Comparison of ENCODE assay signal across 9 cellular contexts in genomic region chr3:181292984-181293383, GRCh38.
DNase-seq lines count a peak whose midpoint lies in the region; ATAC-seq, FAIRE-seq and TF ChIP-seq lines count a peak whose summit lies in the region.
"Had no signal": no experiment of that assay in that cellular context is flagged by ENCODE, and none has a peak within 500 bp of the region (broad histone marks: within the 10 kb centered on the region; RNA-seq: fewer than 3 reads in every experiment).

No MANE protein-coding gene starts in this region.

- no peak overlapping the region for H3K27ac ChIP-seq in GM12878 (ENCODE audit: control insufficient read depth, insufficient read depth)
- H3K27ac ChIP-seq: PC-9 had no signal

- peak; percentile 32 to 57; a peak in 1 of 4 replicates for TF ChIP-seq EP300 in GM12878 (IDR thresholded peaks at IDR 0.05; ENCODE audit: borderline replicate concordance in 1 of 2, control insufficient read depth in 1 of 2, low read depth in 2 of 2, low read length in 2 of 2)

- H4K20me1 ChIP-seq in GM12878 (ENCODE audit: control insufficient read depth, insufficient read depth) = no peaks in the 10 kb centered on the region; the same call in 1 of the 2 replicates

- SMC1A ChIA-PET in GM12878 (lab: Charles Lee; ENCODE audit: uncharacterized antibody, unreplicated experiment) = interaction anchor here (0.7 kb wide), 1 partner anchor 145 kb away, joined by 4 read pairs; no protein-coding TSS in a partner anchor

- DNase-seq in GM12865 (ENCODE audit: low read depth) (peak; percentile 7), GM12878 (ENCODE audit: low read depth, low spot score) (no peak), EL (no peak), T1000 (lab: John Stamatoyannopoulos, UW) (no peak), cerebellar nuclear complex (lab: John Stamatoyannopoulos, UW) (no peak), DMS 273 (lab: John Stamatoyannopoulos, UW; ENCODE audit: unreplicated experiment) (no peak)
- DNase-seq: PC-9 had no signal

- no peak overlapping the region for H3K9ac ChIP-seq in GM12878 (ENCODE audit: control insufficient read depth, insufficient read depth, low read length)

- no peak for TF ChIP-seq RAD21 in GM12878 (IDR thresholded peaks at IDR 0.05; ENCODE audit: insufficient read depth, low read depth, low read length)

- CTCF ChIA-PET in GM12878 (lab: Yijun Ruan, JAX) = interaction anchor here (0.9 to 2.1 kb wide), 2 partner anchors 34 to 232 kb away, joined by 3 to 7 read pairs; no protein-coding TSS in a partner anchor

- H2AFZ ChIP-seq in GM12878 (ENCODE audit: control insufficient read depth, low read depth, low read length) = no peak overlapping the region
- H2AFZ ChIP-seq: PC-9 had no signal

- no peaks in the 10 kb centered on the region; the same call in 1 of the 2 replicates for H3K4me1 ChIP-seq in GM12878 (ENCODE audit: control insufficient read depth, insufficient read depth, low read length)

- TF ChIP-seq POLR2A in GM12878 (IDR thresholded peaks at IDR 0.05; ENCODE audit: low read depth, low read length) = no peak

- BruUV-seq in GM12878 (replicated peaks; lab: Mats Ljungman, UMichigan) = no TSS peak

- FAIRE-seq in GM12878 (lab: Jason Lieb, UNC) = no peak

- H3K9me3 ChIP-seq in GM12878 (replicated peaks; ENCODE audit: control insufficient read depth, insufficient read depth, low read length) = no peaks in the 10 kb centered on the region

- in situ Hi-C loops in GM12878 (cut with MboI) = no loop called here

- H3K27me3 ChIP-seq in GM12878 (replicated peaks in 1 of 2; ENCODE audit: control insufficient read depth in 2 of 2, insufficient read depth in 2 of 2, low read length in 1 of 2) = no peaks in the 10 kb centered on the region

- ATAC-seq in GM21515 (IDR thresholded peaks at IDR 0.05; ENCODE audit: unreplicated experiment) (peak; percentile 54), HG03196 (IDR thresholded peaks at IDR 0.05; ENCODE audit: unreplicated experiment) (peak; percentile 84), GM12878 (peak; percentile 73)

- intact Hi-C loops in GM12878 (cut with micrococcal nuclease; ENCODE audit: unreplicated experiment) = no loop called here

- RAD21 ChIA-PET in GM12878 (lab: Charles Lee; ENCODE audit: unreplicated experiment) = no interaction called here

- 0% methylated on average over 1 of the region's 1 CpG for WGBS in GM12878 (ENCODE audit: insufficient coverage, insufficient replicate concordance, low lambda C conversion rate, missing lambda C conversion rate)

- H3K4me3 ChIP-seq in GM12865 (ENCODE audit: low read depth, low read length) (no peak overlapping the region), GM12878 (no peak overlapping the region)
- H3K4me3 ChIP-seq: PC-9 had no signal

- TF ChIP-seq CTCF in GM12865 (IDR thresholded peaks at IDR 0.05; ENCODE audit: insufficient read depth, low read depth, low read length, missing control alignments) (no peak), GM12878 (IDR thresholded peaks at IDR 0.05 in 2 of 3, conservative IDR thresholded peaks at IDR 0.05 in 1 of 3; ENCODE audit: control insufficient read depth in 2 of 3, extremely low read depth in 1 of 3, insufficient read depth in 1 of 3, low read depth in 3 of 3, low read length in 3 of 3) (no peak)

- no peaks in the 10 kb centered on the region for H3K79me2 ChIP-seq in GM12878 (ENCODE audit: control insufficient read depth, insufficient read depth, low read length)

- H3K36me3 ChIP-seq in GM12878 (ENCODE audit: control insufficient read depth in 2 of 2, insufficient read depth in 2 of 2, low read length in 1 of 2) = no peaks in the 10 kb centered on the region

- POLR2A ChIA-PET in GM12878 (lab: Charles Lee) = no interaction called here

- no peak overlapping the region for H3K4me2 ChIP-seq in GM12878 (ENCODE audit: control insufficient read depth, insufficient read depth)
- H3K4me2 ChIP-seq: PC-9 had no signal

TF ChIP-seq in GM12878, 131 proteins besides CTCF, POLR2A, EP300 and RAD21:
- no peak for TF ChIP-seq ZBTB40 (IDR thresholded peaks at IDR 0.05; ENCODE audit: borderline replicate concordance)
- TF ChIP-seq JUND (IDR thresholded peaks at IDR 0.05; ENCODE audit: low read depth, low read length) = 0 out of 2 replicates have a peak, but pooled peaks have one; percentile 51
- no peak for TF ChIP-seq MYB (IDR thresholded peaks at IDR 0.05; ENCODE audit: borderline replicate concordance, low read depth, low read length)
- peak; percentile 73 for TF ChIP-seq NFIC (IDR thresholded peaks at IDR 0.05; ENCODE audit: low read depth, low read length)
- TF ChIP-seq NR2F1 (conservative IDR thresholded peaks at IDR 0.05) = peak; percentile 95
- TF ChIP-seq RCOR1 (conservative IDR thresholded peaks at IDR 0.05; ENCODE audit: low read depth, low read length) = no peak
- TF ChIP-seq BCL11A (IDR thresholded peaks at IDR 0.05; ENCODE audit: low read depth, low read length) = peak; percentile 7; the same call in 1 of the 2 replicates
- no peak for TF ChIP-seq CBX3 (IDR thresholded peaks at IDR 0.05; ENCODE audit: borderline replicate concordance, low read depth)
- peak; percentile 72; the same call in 1 of the 2 replicates for TF ChIP-seq ATF2 (IDR thresholded peaks at IDR 0.05; ENCODE audit: low read length)
- peak; percentile 26; the same call in 1 of the 2 replicates for TF ChIP-seq DPF2 (IDR thresholded peaks at IDR 0.05)
- TF ChIP-seq ATF7 (IDR thresholded peaks at IDR 0.05; ENCODE audit: low read depth) = peak; percentile 46; the same call in 1 of the 2 replicates
- TF ChIP-seq JUNB (IDR thresholded peaks at IDR 0.05) = peak; percentile 95
- peak; percentile 36; the same call in 1 of the 2 replicates for TF ChIP-seq IRF4 (IDR thresholded peaks at IDR 0.05; ENCODE audit: low read depth, low read length)
- TF ChIP-seq CREM (IDR thresholded peaks at IDR 0.05; ENCODE audit: low read depth) = 0 out of 2 replicates have a peak, but pooled peaks have one; percentile 22
- no peak for TF ChIP-seq SIN3A (IDR thresholded peaks at IDR 0.05; ENCODE audit: low read depth, low read length)
- peak; percentile 18 to 27; a peak in 2 of 4 replicates for TF ChIP-seq IKZF2 (IDR thresholded peaks at IDR 0.05)
- TF ChIP-seq RUNX3 (IDR thresholded peaks at IDR 0.05; ENCODE audit: low read length) = peak; percentile 24; the same call in 1 of the 2 replicates
- peak; percentile 24; the same call in 1 of the 2 replicates for TF ChIP-seq FOXM1 (IDR thresholded peaks at IDR 0.05; ENCODE audit: low read depth, low read length)
- TF ChIP-seq ZNF384 (IDR thresholded peaks at IDR 0.05; ENCODE audit: borderline replicate concordance, low read depth, low read length) = no peak
- TF ChIP-seq TCF12 (IDR thresholded peaks at IDR 0.05; ENCODE audit: low read depth, low read length) = no peak
